10 cellular contexts compared by ENCODE assay signal in the genomic region with DNA sequence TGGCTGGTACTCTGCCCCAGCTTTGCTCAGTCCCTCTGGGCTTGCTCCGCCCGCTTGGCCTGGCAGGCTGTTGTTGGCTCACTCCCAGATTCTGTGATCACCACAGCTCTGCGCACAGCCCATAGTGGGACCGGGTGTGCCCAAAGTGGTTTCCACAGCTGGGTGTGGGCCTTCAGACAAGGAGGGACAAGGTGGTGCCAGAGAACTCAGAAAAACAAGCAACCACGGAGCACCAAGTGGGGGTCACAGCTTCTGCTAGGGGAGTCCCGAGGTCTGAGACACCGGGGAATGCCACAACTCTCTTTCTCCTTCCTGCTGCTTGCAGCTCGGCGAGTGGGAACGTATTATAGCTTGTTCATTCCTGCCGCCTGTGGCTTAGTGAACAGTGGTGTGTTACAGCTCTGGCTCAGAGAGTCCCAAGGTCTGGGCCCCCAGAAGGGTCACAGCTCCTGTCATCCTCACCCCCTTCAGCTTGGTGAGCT. TPM values are rescaled to one million over a fixed set of nuclear protein-coding genes. Genes with fewer than 3 reads are reported as not detected.
DNase-seq lines count a peak whose midpoint lies in the region; ATAC-seq, FAIRE-seq and TF ChIP-seq lines count a peak whose summit lies in the region.
"Had no signal": no experiment of that assay in that cellular context is flagged by ENCODE, and none has a peak within 500 bp of the region (broad histone marks: within the 10 kb centered on the region; RNA-seq: fewer than 3 reads in every experiment).

No MANE protein-coding gene starts in this region.

- H3K27ac ChIP-seq in PC-9 (peak overlapping the region; percentile 59; the same call in 1 of the 2 replicates), hepatocyte (peak overlapping the region; percentile 50), upper lobe of left lung (peak overlapping the region in 3 of 4 donors; percentile 62)
- H3K27ac ChIP-seq: 22Rv1 had no signal

- ATAC-seq in upper lobe of left lung (ENCODE audit: low FRiP score in 2 of 2) (peak; percentile 91 to 92), GM21423 (IDR thresholded peaks at IDR 0.05; ENCODE audit: unreplicated experiment) (no peak)
- ATAC-seq: K562 had no signal

- H3F3A ChIP-seq in PC-9 (ENCODE audit: insufficient read depth, low read depth), result peaks cover 22% of the 10 kb centered on the region

- POLR2A ChIA-PET in PC-9 (lab: Charles Lee; ENCODE audit: unreplicated experiment), result interaction anchor here (0.5 to 0.7 kb wide), 5 partner anchors 13 to 335 kb away, joined by 3 to 7 read pairs (median 3); no protein-coding TSS in a partner anchor

- H3K4me3 ChIP-seq in PC-9 (no peak overlapping the region), hepatocyte (no peak overlapping the region), upper lobe of left lung (no peak overlapping the region)
- H3K4me3 ChIP-seq: K562 had no signal

- H3K4me2 ChIP-seq in PC-9 (no peak overlapping the region), hepatocyte (no peak overlapping the region)

- H3K9me2 ChIP-seq in PC-9 (ENCODE audit: insufficient read depth), result no peaks in the 10 kb centered on the region
- no peaks in the 10 kb centered on the region for H3K9me2 ChIP-seq in hepatocyte (replicated peaks; ENCODE audit: insufficient read depth)

- H3K79me2 ChIP-seq in PC-9 (ENCODE audit: low read depth) (no peaks in the 10 kb centered on the region), hepatocyte (no peaks in the 10 kb centered on the region)

- TF ChIP-seq CTCF in PC-9 (conservative IDR thresholded peaks at IDR 0.05) (no peak), hepatocyte (IDR thresholded peaks at IDR 0.05; ENCODE audit: poor library complexity) (no peak), upper lobe of left lung (IDR thresholded peaks at IDR 0.05) (no peak), D721Med (IDR thresholded peaks at IDR 0.05; ENCODE audit: insufficient read depth, missing control alignments) (no peak)

- peak in 1 of 4 donors; percentile 71 for TF ChIP-seq POLR2A in upper lobe of left lung (IDR thresholded peaks at IDR 0.05)

- BruUV-seq in PC-9 (replicated peaks; lab: Mats Ljungman, UMichigan), result no TSS peak

- CTCF ChIA-PET in PC-9 (lab: Charles Lee), result no interaction called here

- 91% methylated on average over 11 of the region's 11 CpGs for WGBS in hepatocyte (ENCODE audit: low lambda C conversion rate, missing lambda C conversion rate)
- 48 to 51% methylated on average over 9 to 11 of the region's 11 CpGs for WGBS in upper lobe of left lung, 2 donors

- no peaks in the 10 kb centered on the region for H4K20me1 ChIP-seq in PC-9 (ENCODE audit: insufficient read depth)
- H4K20me1 ChIP-seq in hepatocyte (ENCODE audit: insufficient read depth, poor library complexity, severe bottlenecking), result no peaks in the 10 kb centered on the region

- peaks cover 13% of the 10 kb centered on the region; the same call in 1 of the 2 replicates for H3K9me3 ChIP-seq in PC-9 (ENCODE audit: insufficient read depth, low read depth)
- H3K9me3 ChIP-seq in hepatocyte (ENCODE audit: low read depth), result no peaks in the 10 kb centered on the region
- no peaks in the 10 kb centered on the region for H3K9me3 ChIP-seq in upper lobe of left lung

- H3K27me3 ChIP-seq in PC-9 (ENCODE audit: insufficient read depth, low read depth), result no peaks in the 10 kb centered on the region
- no peaks in the 10 kb centered on the region for H3K27me3 ChIP-seq in hepatocyte
- H3K27me3 ChIP-seq in upper lobe of left lung, result no peaks in the 10 kb centered on the region

- TF ChIP-seq EP300 in upper lobe of left lung (IDR thresholded peaks at IDR 0.05), result no peak

- peaks cover 40% of the 10 kb centered on the region for H3K4me1 ChIP-seq in PC-9 (replicated peaks; ENCODE audit: insufficient read depth)
- H3K4me1 ChIP-seq in hepatocyte (ENCODE audit: insufficient read depth), result peaks cover 7% of the 10 kb centered on the region
- peaks cover 0 to 19% (median 0%) of the 10 kb centered on the region in 4 donors for H3K4me1 ChIP-seq in upper lobe of left lung

- intact Hi-C loops in PC-9 (cut with micrococcal nuclease; ENCODE audit: unreplicated experiment), result no loop called here

- no peak for FAIRE-seq in D721Med (lab: Jason Lieb, UNC)
- FAIRE-seq: K562 had no signal

- H3K36me3 ChIP-seq in PC-9 (ENCODE audit: low read depth) (0 out of 2 replicates have a peak, but pooled peaks cover 11% of the 10 kb centered on the region), hepatocyte (replicated peaks; ENCODE audit: insufficient read depth, low read depth) (no peaks in the 10 kb centered on the region), upper lobe of left lung (no peaks in the 10 kb centered on the region)

- DNase-seq in DMS 273 (lab: John Stamatoyannopoulos, UW; ENCODE audit: unreplicated experiment) (peak; percentile 6), DMS 273 treated with DMSO at 0.1 percent for 48 hours (lab: John Stamatoyannopoulos, UW) (no peak), PC-9 (peak in 1 of 2 experiments; percentile 71), hepatocyte (ENCODE audit: low spot score) (no peak), upper lobe of left lung (peak; percentile 67 to 82), D721Med (ENCODE audit: insufficient read length, low spot score) (no peak)
- DNase-seq in stimulated activated CD4-positive, alpha-beta T cell treated with anti-CD3 and anti-CD28 coated beads, Interleukin-2, amount 100 ng/mL, for 24 hours, result no peak

- no peak overlapping the region for H2AFZ ChIP-seq in PC-9
- no peak overlapping the region for H2AFZ ChIP-seq in hepatocyte

RNA-seq across cellular contexts. Expression of a gene that starts 9.1 kb away (rescaled TPM):
- total RNA-seq in PC-9 (2021) (44.5 and 55.7 TPM in 2 replicates), hepatocyte (13.1 and 13.8 TPM in 2 replicates), upper lobe of left lung (10 to 100 TPM in 5 of 6 donors, 1 to 10 TPM in 1; 9.4 to 45.2 (median 15.6) TPM)
- 7.6 and 9.4 TPM in 2 replicates for polyA plus RNA-seq in hepatocyte

Comparison
In these comparisons a context has a peak if more than half of its experiments do, and no peak if none do; other contexts are left out.
1. DNase-seq: peak in DMS 273 (single experiment) and upper lobe of left lung (2 of 2); none in DMS 273 treated with DMSO at 0.1 percent for 48 hours (single experiment), hepatocyte (single experiment), D721Med (single experiment) and stimulated activated CD4-positive, alpha-beta T cell treated with anti-CD3 and anti-CD28 coated beads, Interleukin-2, amount 100 ng/mL, for 24 hours (0 of 2).
2. Peak in every context shown above with its lines, with median percentiles within 50 percentile points of each other: H3K27ac ChIP-seq.